Comparison of ENCODE assay signal across 9 cellular contexts in genomic region chr14:53011053-53011462, GRCh38.
A peak's percentile ranks its signal among the peaks of the same experiment; 100 is the strongest.
DNase-seq lines count a peak whose midpoint lies in the region; ATAC-seq and TF ChIP-seq lines count a peak whose summit lies in the region.
"Had no signal": no experiment of that assay in that cellular context is flagged by ENCODE, and none has a peak within 500 bp of the region (broad histone marks: within the 10 kb centered on the region; RNA-seq: fewer than 3 reads in every experiment).

No MANE protein-coding gene starts in this region.

- POLR2A ChIA-PET in AG04450 (lab: Yijun Ruan, JAX) (interaction anchor here (0.6 to 1.7 kb wide), 6 partner anchors 12 to 141 kb away, joined by 3 to 14 read pairs (median 5); partner anchors contain the start of gene FERMT2), RWPE1 (lab: Yijun Ruan, JAX; ENCODE audit: low non-redundant PET) (no interaction called here)
- POLR2A ChIA-PET in naive thymus-derived CD4-positive, alpha-beta T cell (lab: Charles Lee), result no interaction called here

- DNase-seq in AG04450 (ENCODE audit: low read depth, low spot score) (peak; percentile 96), RWPE1 (ENCODE audit: low spot score) (peak; percentile 83), fibroblast of peridontal ligament (ENCODE audit: extremely low read depth) (peak; percentile 100), nephron progenitor cell (peak; percentile 18), COLO668 (lab: John Stamatoyannopoulos, UW; ENCODE audit: unreplicated experiment) (no peak)
- no peak for DNase-seq in naive thymus-derived CD4-positive, alpha-beta T cell
- DNase-seq in stimulated activated naive CD8-positive, alpha-beta T cell treated with anti-CD3 and anti-CD28 coated beads, Interleukin-15, amount 100 ng/mL, for 72 hours, result no peak

- no peaks in the 10 kb centered on the region for H3K4me1 ChIP-seq in naive thymus-derived CD4-positive, alpha-beta T cell (ENCODE audit: control insufficient read depth in 2 of 2, insufficient read depth in 2 of 2, low read length in 2 of 2)

- no peaks in the 10 kb centered on the region for H3K36me3 ChIP-seq in naive thymus-derived CD4-positive, alpha-beta T cell (ENCODE audit: control insufficient read depth in 2 of 3, insufficient read depth in 3 of 3, low read length in 3 of 3)

- H3K9me3 Mint-ChIP-seq in nephron progenitor cell, result peaks cover 8% of the 10 kb centered on the region
- peaks cover 0 to 8% (median 0%) of the 10 kb centered on the region in 11 donors for H3K9me3 Mint-ChIP-seq in naive thymus-derived CD4-positive, alpha-beta T cell
- H3K9me3 Mint-ChIP-seq in stimulated activated naive CD8-positive, alpha-beta T cell treated with anti-CD3 and anti-CD28 coated beads, Interleukin-15, amount 100 ng/mL, for 72 hours, result peaks cover 0 to 11% of the 10 kb centered on the region in 2 donors

- H3K27me3 Mint-ChIP-seq in nephron progenitor cell (ENCODE audit: low read depth, poor library complexity), result peaks cover 9% of the 10 kb centered on the region
- peaks cover 3 to 14% (median 7%) of the 10 kb centered on the region in 5 donors for H3K27me3 Mint-ChIP-seq in naive thymus-derived CD4-positive, alpha-beta T cell
- peaks cover 13% of the 10 kb centered on the region for H3K27me3 Mint-ChIP-seq in stimulated activated naive CD8-positive, alpha-beta T cell treated with anti-CD3 and anti-CD28 coated beads, Interleukin-15, amount 100 ng/mL, for 72 hours

- H3K4me1 Mint-ChIP-seq in nephron progenitor cell, result peaks cover 18% of the 10 kb centered on the region
- peaks cover 0 to 6% (median 0%) of the 10 kb centered on the region in 7 donors for H3K4me1 Mint-ChIP-seq in naive thymus-derived CD4-positive, alpha-beta T cell
- no peaks in the 10 kb centered on the region for H3K4me1 Mint-ChIP-seq in stimulated activated naive CD8-positive, alpha-beta T cell treated with anti-CD3 and anti-CD28 coated beads, Interleukin-15, amount 100 ng/mL, for 72 hours

- CTCF ChIA-PET in AG04450 (lab: Charles Lee) (no interaction called here), RWPE1 (lab: Yijun Ruan, JAX) (no interaction called here)
- CTCF ChIA-PET in naive thymus-derived CD4-positive, alpha-beta T cell (lab: Charles Lee), result no interaction called here

- no peaks in the 10 kb centered on the region; the same call in 1 of the 2 replicates for H3K9me3 ChIP-seq in AG04450 (ENCODE audit: control insufficient read depth, insufficient read depth, low read length)
- no peaks in the 10 kb centered on the region for H3K9me3 ChIP-seq in naive thymus-derived CD4-positive, alpha-beta T cell (ENCODE audit: control insufficient read depth in 2 of 3, low read length in 3 of 3)

- peak overlapping the region; percentile 50 for H3K27ac Mint-ChIP-seq in nephron progenitor cell
- no peak overlapping the region for H3K27ac Mint-ChIP-seq in naive thymus-derived CD4-positive, alpha-beta T cell
- H3K27ac Mint-ChIP-seq in stimulated activated naive CD8-positive, alpha-beta T cell treated with anti-CD3 and anti-CD28 coated beads, Interleukin-15, amount 100 ng/mL, for 72 hours, result no peak overlapping the region

- H3K27me3 ChIP-seq in AG04450 (ENCODE audit: control insufficient read depth, insufficient read depth, low read length), result no peaks in the 10 kb centered on the region
- H3K27me3 ChIP-seq in naive thymus-derived CD4-positive, alpha-beta T cell (ENCODE audit: control insufficient read depth in 2 of 2, insufficient read depth in 2 of 2, low read length in 2 of 2), result peaks cover 0 to 3% of the 10 kb centered on the region in 2 donors

- H3K36me3 Mint-ChIP-seq in nephron progenitor cell (ENCODE audit: low read depth), result peaks cover 5% of the 10 kb centered on the region
- peaks cover 0 to 7% (median 0%) of the 10 kb centered on the region in 5 donors for H3K36me3 Mint-ChIP-seq in naive thymus-derived CD4-positive, alpha-beta T cell

- intact Hi-C loops in naive thymus-derived CD4-positive, alpha-beta T cell (cut with micrococcal nuclease), result no loop called here

- TF ChIP-seq CTCF in AG04450 (IDR thresholded peaks at IDR 0.05; ENCODE audit: low read depth, low read length) (no peak), RWPE1 (conservative IDR thresholded peaks at IDR 0.05; ENCODE audit: low read depth) (no peak), nephron progenitor cell (IDR thresholded peaks at IDR 0.05) (no peak)

- H3K27ac ChIP-seq in AG04450 (ENCODE audit: low read depth, low read length) (peak overlapping the region; percentile 81), RWPE1 (peak overlapping the region; percentile 91)
- no peak overlapping the region for H3K27ac ChIP-seq in naive thymus-derived CD4-positive, alpha-beta T cell (ENCODE audit: low read depth, low read length)
- H3K27ac ChIP-seq: HL-60 had no signal

- no peak overlapping the region for H3K4me3 Mint-ChIP-seq in nephron progenitor cell
- no peak overlapping the region for H3K4me3 Mint-ChIP-seq in naive thymus-derived CD4-positive, alpha-beta T cell
- no peak overlapping the region for H3K4me3 Mint-ChIP-seq in stimulated activated naive CD8-positive, alpha-beta T cell treated with anti-CD3 and anti-CD28 coated beads, Interleukin-15, amount 100 ng/mL, for 72 hours

- H3K4me3 ChIP-seq in AG04450 (ENCODE audit: low read depth, low read length), result peak overlapping the region; percentile 12; the same call in 1 of the 2 replicates
- no peak overlapping the region for H3K4me3 ChIP-seq in naive thymus-derived CD4-positive, alpha-beta T cell (ENCODE audit: low read length)

- no peak for ATAC-seq in naive thymus-derived CD4-positive, alpha-beta T cell
- ATAC-seq in HG02973 (IDR thresholded peaks at IDR 0.05; ENCODE audit: unreplicated experiment), result no peak
- no peak for ATAC-seq in stimulated activated naive CD8-positive, alpha-beta T cell treated with anti-CD3 and anti-CD28 coated beads, Interleukin-15, amount 100 ng/mL, for 72 hours

Comparison
In these comparisons a context has a peak if more than half of its experiments do, and no peak if none do; other contexts are left out.
1. DNase-seq: peak in AG04450 (single experiment), RWPE1 (single experiment), fibroblast of peridontal ligament (single experiment) and nephron progenitor cell (single experiment); none in COLO668 (single experiment), naive thymus-derived CD4-positive, alpha-beta T cell (0 of 9) and stimulated activated naive CD8-positive, alpha-beta T cell treated with anti-CD3 and anti-CD28 coated beads, Interleukin-15, amount 100 ng/mL, for 72 hours (0 of 2).